In the genomic region with DNA sequence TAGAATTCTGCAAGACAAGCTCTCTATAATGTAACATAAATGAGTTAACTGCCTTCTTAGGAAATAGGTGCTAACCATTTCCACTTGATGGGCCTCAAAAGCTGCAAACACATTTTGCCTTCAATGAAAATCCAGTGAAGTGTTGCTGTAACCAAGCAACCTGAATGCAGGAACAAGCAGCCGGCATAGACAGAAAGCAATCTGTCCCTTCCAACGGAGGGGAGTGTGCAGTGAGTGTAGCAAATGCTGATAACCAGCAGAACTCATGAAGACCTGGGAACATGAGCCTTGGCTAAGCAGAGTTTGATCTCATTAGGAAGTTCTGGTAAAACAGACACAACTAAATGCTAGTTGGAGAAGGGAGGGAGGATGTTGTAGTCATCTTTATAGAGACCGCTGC, we compare ENCODE assay signal across 15 cellular contexts.
A peak's percentile ranks its signal among the peaks of the same experiment; 100 is the strongest.
DNase-seq lines count a peak whose midpoint lies in the region; ATAC-seq, FAIRE-seq and TF ChIP-seq lines count a peak whose summit lies in the region.
"Had no signal": no experiment of that assay in that cellular context is flagged by ENCODE, and none has a peak within 500 bp of the region (broad histone marks: within the 10 kb centered on the region; RNA-seq: fewer than 3 reads in every experiment).

No MANE protein-coding gene starts in this region.

- FAIRE-seq in HTR-8/SVneo (lab: Jason Lieb, UNC), result no peak
- FAIRE-seq: A204.1, frontal cortex had no signal

- DNase-seq in NCI-H524 (lab: John Stamatoyannopoulos, UW), result peak; percentile 51 to 89
- DNase-seq in NCI-H524 treated with DMSO at 0.1 percent for 48 hours (lab: John Stamatoyannopoulos, UW), result no peak
- DNase-seq in NCI-H2196 treated with DMSO at 0.1 percent for 48 hours (lab: John Stamatoyannopoulos, UW; ENCODE audit: unreplicated experiment), result peak; percentile 8
- DNase-seq in kidney glomerular epithelial cell (lab: John Stamatoyannopoulos, UW), result peak; percentile 20
- DNase-seq in glutamatergic neuron, result no peak
- no peak for DNase-seq in AG08395 (ENCODE audit: low spot score)
- no peak for DNase-seq in HTR-8/SVneo (ENCODE audit: insufficient read length, low spot score)
- DNase-seq: activated CD8-positive, alpha-beta T cell treated with anti-CD3 and anti-CD28 coated beads, Interleukin-2, amount 10 ng/mL, durations not matched to agents 7 days and 5 days; CD8-positive, alpha-beta memory T cell; NCI-H187; OCI-M1 had no signal

- peaks cover 2% of the 10 kb centered on the region for H3K9me3 Mint-ChIP-seq in glutamatergic neuron (ENCODE audit: unreplicated experiment)

- H3K4me3 Mint-ChIP-seq in glutamatergic neuron (ENCODE audit: unreplicated experiment), result no peak overlapping the region
- H3K4me3 Mint-ChIP-seq: activated CD8-positive, alpha-beta T cell treated with anti-CD3 and anti-CD28 coated beads, Interleukin-2, amount 10 ng/mL, durations not matched to agents 7 days and 5 days; CD8-positive, alpha-beta memory T cell had no signal

- no peak overlapping the region for H3K27ac Mint-ChIP-seq in glutamatergic neuron (ENCODE audit: unreplicated experiment)
- H3K27ac Mint-ChIP-seq: activated CD8-positive, alpha-beta T cell treated with anti-CD3 and anti-CD28 coated beads, Interleukin-2, amount 10 ng/mL, durations not matched to agents 7 days and 5 days; CD8-positive, alpha-beta memory T cell; progenitor cell of endocrine pancreas had no signal

- ATAC-seq in HG03565 (IDR thresholded peaks at IDR 0.05; ENCODE audit: unreplicated experiment), result no peak
- ATAC-seq: activated CD8-positive, alpha-beta T cell treated with anti-CD3 and anti-CD28 coated beads, Interleukin-2, amount 10 ng/mL, durations not matched to agents 7 days and 5 days had no signal

- no peaks in the 10 kb centered on the region for H3K4me1 Mint-ChIP-seq in glutamatergic neuron (ENCODE audit: low read depth, unreplicated experiment)
- H3K4me1 Mint-ChIP-seq: CD8-positive, alpha-beta memory T cell had no signal

- TF ChIP-seq CTCF in glutamatergic neuron (IDR thresholded peaks at IDR 0.05; ENCODE audit: partially characterized antibody, unreplicated experiment), result no peak

- no peaks in the 10 kb centered on the region for H3K27me3 Mint-ChIP-seq in glutamatergic neuron (ENCODE audit: unreplicated experiment)
- H3K27me3 Mint-ChIP-seq: CD8-positive, alpha-beta memory T cell; progenitor cell of endocrine pancreas had no signal

- peaks cover 11% of the 10 kb centered on the region for H3K36me3 Mint-ChIP-seq in glutamatergic neuron (ENCODE audit: unreplicated experiment)

Comparison
In these comparisons a context has a peak if more than half of its experiments do, and no peak if none do; other contexts are left out.
1. DNase-seq: peak in NCI-H524 (2 of 2), NCI-H2196 treated with DMSO at 0.1 percent for 48 hours (single experiment) and kidney glomerular epithelial cell (single experiment); none in NCI-H524 treated with DMSO at 0.1 percent for 48 hours (single experiment), glutamatergic neuron (single experiment), AG08395 (single experiment) and HTR-8/SVneo (single experiment).